ENCODE assay signal across 17 cellular contexts in the genomic region with DNA sequence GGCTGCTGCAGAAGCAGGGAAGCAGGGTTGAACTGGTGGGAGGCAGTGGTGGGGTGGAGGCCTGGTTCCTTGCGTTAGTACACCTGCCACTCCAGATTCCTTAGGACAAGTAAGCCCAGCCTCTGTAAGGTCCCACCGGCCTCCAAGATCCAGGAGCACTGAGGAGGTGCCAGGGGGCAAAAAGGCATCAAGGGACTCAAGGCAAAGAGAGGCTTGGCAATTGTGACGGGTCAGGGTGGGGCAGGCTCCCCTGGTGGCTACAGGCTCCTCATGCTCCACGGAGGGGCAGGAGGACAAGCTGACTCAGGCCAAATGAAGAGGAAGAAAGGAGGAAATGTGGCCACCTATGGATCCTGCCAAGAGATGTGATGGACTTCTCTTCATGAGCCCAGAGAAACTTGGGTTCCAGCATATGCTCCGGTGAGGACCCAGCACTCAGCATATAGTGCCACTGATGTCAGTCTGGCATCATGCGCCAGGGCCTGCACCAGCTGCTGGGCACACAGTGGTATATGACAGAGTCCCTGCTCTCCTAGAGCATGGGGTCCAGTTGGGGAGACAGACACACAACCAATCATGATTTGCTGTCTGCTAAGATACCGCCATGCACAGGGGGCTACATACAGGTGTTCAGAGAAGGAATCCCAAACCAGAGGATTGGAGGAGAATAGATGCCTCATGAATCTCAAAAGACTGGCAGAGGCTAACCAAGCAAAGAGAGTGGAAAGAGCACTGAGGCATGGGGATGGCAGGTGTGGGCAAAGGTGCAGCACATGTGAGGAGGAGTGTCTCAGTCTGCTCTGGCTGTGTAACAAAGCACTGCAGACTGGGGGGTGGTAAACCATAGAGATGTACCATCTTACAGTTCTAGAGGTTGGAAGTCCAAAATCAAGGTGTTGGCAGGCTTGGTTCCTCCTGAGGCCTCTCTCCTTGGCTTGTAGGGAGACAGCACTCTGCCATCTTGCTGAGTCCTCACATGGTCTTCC.
DNase-seq lines count a peak whose midpoint lies in the region; FAIRE-seq and TF ChIP-seq lines count a peak whose summit lies in the region.
"Had no signal": no experiment of that assay in that cellular context is flagged by ENCODE, and none has a peak within 500 bp of the region (broad histone marks: within the 10 kb centered on the region; RNA-seq: fewer than 3 reads in every experiment).

No MANE protein-coding gene starts in this region.

- no peak overlapping the region for H3K4me3 Mint-ChIP-seq in H9
- no peak overlapping the region for H3K4me3 Mint-ChIP-seq in brain
- H3K4me3 Mint-ChIP-seq in endodermal cell: no peak overlapping the region
- H3K4me3 Mint-ChIP-seq: CD4-positive, alpha-beta T cell had no signal

- H3K4me3 ChIP-seq in endodermal cell (ENCODE audit: low read length): no peak overlapping the region
- no peak overlapping the region for H3K4me3 ChIP-seq in neutrophil (ENCODE audit: low read depth in 1 of 2, low read length in 1 of 2)
- H3K4me3 ChIP-seq in esophagus squamous epithelium: no peak overlapping the region
- H3K4me3 ChIP-seq: BLaER1 treated with 17β-estradiol and CSF1 and Interleukin-3, amounts not matched to agents 10 nM and 100 nM had no signal

- no peaks in the 10 kb centered on the region for H3K79me1 ChIP-seq in H9 (ENCODE audit: insufficient read depth, low read depth, low read length, poor library complexity, severe bottlenecking)

- no peaks in the 10 kb centered on the region for H3K79me2 ChIP-seq in H9 (ENCODE audit: insufficient read depth, low read length)

- peaks cover 2% of the 10 kb centered on the region; the same call in 1 of the 2 replicates for H3K4me1 ChIP-seq in H9 (ENCODE audit: insufficient read depth, low read length)
- no peaks in the 10 kb centered on the region for H3K4me1 ChIP-seq in endodermal cell (ENCODE audit: control insufficient read depth, insufficient read depth, low read length)
- H3K4me1 ChIP-seq in neutrophil (ENCODE audit: control insufficient read depth in 1 of 2, insufficient read depth in 1 of 2, low read depth in 1 of 2, low read length in 1 of 2): peaks cover 80 to 88% of the 10 kb centered on the region in 2 experiments
- H3K4me1 ChIP-seq in esophagus squamous epithelium: peaks cover 4 to 17% (median 11%) of the 10 kb centered on the region in 3 donors

- H3K4ac ChIP-seq in H9 (ENCODE audit: low read depth, low read length): no peak overlapping the region

- H2BK20ac ChIP-seq in H9 (ENCODE audit: low read depth, low read length, poor library complexity, severe bottlenecking): no peak overlapping the region

- DNase-seq in H9 (peak; percentile 19), endodermal cell (peak; percentile 32), NCI-H82 (lab: John Stamatoyannopoulos, UW) (no peak), esophagus squamous epithelium (lab: John Stamatoyannopoulos, UW) (no peak), GM12892 (ENCODE audit: insufficient read length) (no peak)
- DNase-seq in activated naive CD4-positive, alpha-beta T cell treated with anti-CD3 and anti-CD28 coated beads, Interleukin-2, amount 50 U/mL, for 16 hours: no peak
- DNase-seq: ACHN; CD4-positive, alpha-beta T cell; DMS79; GOT3; HCEC 1CT; IMR-90 had no signal

- peaks cover 2% of the 10 kb centered on the region for H3K27me3 Mint-ChIP-seq in H9 (ENCODE audit: low read depth)
- peaks cover 3% of the 10 kb centered on the region for H3K27me3 Mint-ChIP-seq in brain
- no peaks in the 10 kb centered on the region for H3K27me3 Mint-ChIP-seq in endodermal cell (ENCODE audit: insufficient read depth)
- H3K27me3 Mint-ChIP-seq: CD4-positive, alpha-beta T cell had no signal

- no peak overlapping the region for H3K14ac ChIP-seq in H9 (ENCODE audit: insufficient read depth, low read length)

- H2BK120ac ChIP-seq in H9 (ENCODE audit: low read depth, low read length, poor library complexity, severe bottlenecking): no peak overlapping the region

- no peak overlapping the region for H2BK15ac ChIP-seq in H9 (ENCODE audit: low read depth, low read length)

- no peak overlapping the region for H4K8ac ChIP-seq in H9 (replicated peaks; ENCODE audit: insufficient read length, low read depth, low read length)

- no peak overlapping the region for H3K23ac ChIP-seq in H9 (ENCODE audit: insufficient read length, low read depth, low read length)

- H3K27me3 ChIP-seq in H9 (ENCODE audit: insufficient read depth, low read length) (no peaks in the 10 kb centered on the region), endodermal cell (ENCODE audit: control insufficient read depth, insufficient read depth, low read length, poor library complexity, severe bottlenecking) (no peaks in the 10 kb centered on the region), neutrophil (no peaks in the 10 kb centered on the region), esophagus squamous epithelium (no peaks in the 10 kb centered on the region)
- H3K27me3 ChIP-seq: BLaER1 treated with 17β-estradiol and CSF1 and Interleukin-3, amounts not matched to agents 10 nM and 100 nM had no signal

- H3K23me2 ChIP-seq in H9 (ENCODE audit: insufficient read length, low read depth, low read length, poor library complexity, severe bottlenecking): no peaks in the 10 kb centered on the region

- H4K91ac ChIP-seq in H9 (ENCODE audit: insufficient read length, low read depth, low read length): no peak overlapping the region

- H3K36me3 Mint-ChIP-seq in H9 (ENCODE audit: insufficient read depth in 1 of 3, low read depth in 3 of 3) (no peaks in the 10 kb centered on the region), brain (no peaks in the 10 kb centered on the region), endodermal cell (ENCODE audit: low read depth) (no peaks in the 10 kb centered on the region)

- H3K27ac ChIP-seq in H9 (ENCODE audit: insufficient read length, low read depth, low read length) (no peak overlapping the region), endodermal cell (ENCODE audit: low read depth, low read length) (no peak overlapping the region), neutrophil (peak overlapping the region; percentile 85), esophagus squamous epithelium (no peak overlapping the region)
- H3K27ac ChIP-seq: BLaER1 treated with 17β-estradiol and CSF1 and Interleukin-3, amounts not matched to agents 10 nM and 100 nM; HL-60 had no signal

- no peak overlapping the region for H2AK5ac ChIP-seq in H9 (ENCODE audit: insufficient read length, low read length)

- H2AFZ ChIP-seq in H9 (ENCODE audit: low read length): no peak overlapping the region

- WGBS in H9 (ENCODE audit: extremely low coverage, insufficient read length, low lambda C conversion rate): no CpG with 5 or more reads among the region's 7 CpGs
- WGBS in endodermal cell (ENCODE audit: insufficient coverage in 1 of 2, insufficient read length in 1 of 2), 2 experiments: 94 to 95% methylated on average over 5 to 7 of the region's 7 CpGs
- 73 to 93% methylated on average over 4 to 7 of the region's 7 CpGs for WGBS in esophagus squamous epithelium, 2 donors

- no peaks in the 10 kb centered on the region for H3K9me3 ChIP-seq in H9 (ENCODE audit: control insufficient read depth, low read depth, low read length)
- no peaks in the 10 kb centered on the region for H3K9me3 ChIP-seq in endodermal cell (ENCODE audit: control insufficient read depth, low read length)
- H3K9me3 ChIP-seq in neutrophil: no peaks in the 10 kb centered on the region
- no peaks in the 10 kb centered on the region for H3K9me3 ChIP-seq in esophagus squamous epithelium
- H3K9me3 ChIP-seq: BLaER1 treated with 17β-estradiol and CSF1 and Interleukin-3, amounts not matched to agents 10 nM and 100 nM had no signal

- no peak overlapping the region for H2BK5ac ChIP-seq in H9 (ENCODE audit: insufficient read length, low read length)

- no peak for FAIRE-seq in GM12892 (lab: Jason Lieb, UNC)
- FAIRE-seq: GM12891 had no signal

- no peak overlapping the region for H3K56ac ChIP-seq in H9 (ENCODE audit: insufficient read length, low read depth, low read length)

- H3K27ac Mint-ChIP-seq in H9 (no peak overlapping the region), brain (peak overlapping the region in 4 of 5 experiments; percentile 19 to 75 (median 50)), endodermal cell (no peak overlapping the region)
- H3K27ac Mint-ChIP-seq: CD4-positive, alpha-beta T cell had no signal

- H4K20me1 ChIP-seq in H9 (ENCODE audit: control insufficient read depth, insufficient read depth, insufficient read length): no peaks in the 10 kb centered on the region
- H4K20me1 ChIP-seq: BLaER1 treated with 17β-estradiol and CSF1 and Interleukin-3, amounts not matched to agents 10 nM and 100 nM had no signal

- no peak overlapping the region for H2BK12ac ChIP-seq in H9 (ENCODE audit: insufficient read length, low read depth, low read length)

- no peak overlapping the region for H3K18ac ChIP-seq in H9 (ENCODE audit: insufficient read length, low read depth, low read length)

- no peaks in the 10 kb centered on the region for H3K36me3 ChIP-seq in endodermal cell (ENCODE audit: control insufficient read depth, insufficient read depth, low read length)
- no peaks in the 10 kb centered on the region for H3K36me3 ChIP-seq in neutrophil
- H3K36me3 ChIP-seq in esophagus squamous epithelium: no peaks in the 10 kb centered on the region
- H3K36me3 ChIP-seq: BLaER1 treated with 17β-estradiol and CSF1 and Interleukin-3, amounts not matched to agents 10 nM and 100 nM had no signal

- intact Hi-C loops in esophagus squamous epithelium (cut with DNase I): no loop called here

- no peak for TF ChIP-seq CTCF in H9 (conservative IDR thresholded peaks at IDR 0.05)
- TF ChIP-seq CTCF in brain (conservative IDR thresholded peaks at IDR 0.05): no peak
- TF ChIP-seq CTCF in endodermal cell (conservative IDR thresholded peaks at IDR 0.05): no peak
- no peak for TF ChIP-seq CTCF in neutrophil (IDR thresholded peaks at IDR 0.05)
- no peak for TF ChIP-seq CTCF in esophagus squamous epithelium (IDR thresholded peaks at IDR 0.05)

- no peak overlapping the region for H3K4me2 ChIP-seq in H9 (ENCODE audit: insufficient read depth, insufficient read length, low read length)

- no peak overlapping the region for H3T11ph ChIP-seq in H9 (ENCODE audit: low read length)

- H3K9me3 Mint-ChIP-seq in H9 (no peaks in the 10 kb centered on the region; a peak in 1 of 5 replicates), brain (peaks cover 0 to 2% (median 0%) of the 10 kb centered on the region in 5 experiments), endodermal cell (no peaks in the 10 kb centered on the region)
- H3K9me3 Mint-ChIP-seq: CD4-positive, alpha-beta T cell had no signal

- no peak overlapping the region for H3K9ac ChIP-seq in H9 (ENCODE audit: extremely low read depth, insufficient read length, low read length)
- H3K9ac ChIP-seq in endodermal cell (ENCODE audit: extremely low read depth, low read length, poor library complexity, severe bottlenecking): no peak overlapping the region
- H3K9ac ChIP-seq: BLaER1 treated with 17β-estradiol and CSF1 and Interleukin-3, amounts not matched to agents 10 nM and 100 nM had no signal

- no peak overlapping the region for H4K5ac ChIP-seq in H9 (ENCODE audit: insufficient read length, low read depth, low read length)

- TF ChIP-seq POLR2A in esophagus squamous epithelium (IDR thresholded peaks at IDR 0.05): no peak
- no peak for TF ChIP-seq POLR2A in GM12892 (IDR thresholded peaks at IDR 0.05; ENCODE audit: low read depth, low read length)

- H3K4me1 Mint-ChIP-seq in H9 (peaks cover 29 to 37% of the 10 kb centered on the region in 2 experiments), brain (peaks cover 74% of the 10 kb centered on the region), endodermal cell (peaks cover 32% of the 10 kb centered on the region)

Comparison
In these comparisons a context has a peak if more than half of its experiments do, and no peak if none do; other contexts are left out.
1. DNase-seq: peak in H9 (single experiment) and endodermal cell (single experiment); none in NCI-H82 (single experiment), esophagus squamous epithelium (single experiment), GM12892 (single experiment) and activated naive CD4-positive, alpha-beta T cell treated with anti-CD3 and anti-CD28 coated beads, Interleukin-2, amount 50 U/mL, for 16 hours (single experiment).
2. H3K27ac Mint-ChIP-seq: peak in brain (4 of 5); none in H9 (0 of 3) and endodermal cell (single experiment).